ENCODE assay signal across 11 cellular contexts in genomic region chr17:71632328-71632727, GRCh38.
A peak's percentile ranks its signal among the peaks of the same experiment; 100 is the strongest.
DNase-seq lines count a peak whose midpoint lies in the region; ATAC-seq, FAIRE-seq and TF ChIP-seq lines count a peak whose summit lies in the region.
"Had no signal": no experiment of that assay in that cellular context is flagged by ENCODE, and none has a peak within 500 bp of the region (broad histone marks: within the 10 kb centered on the region; RNA-seq: fewer than 3 reads in every experiment).

No MANE protein-coding gene starts in this region.

- H4K20me1 ChIP-seq in PC-3 (ENCODE audit: low read length) = no peaks in the 10 kb centered on the region

- H3K4me2 ChIP-seq in PC-3 (ENCODE audit: low read length) = peak overlapping the region; percentile 65

- no peak overlapping the region for H3K4me3 ChIP-seq in ACC112 (ENCODE audit: low read depth, low read length)
- no peak overlapping the region for H3K4me3 ChIP-seq in PC-3 (ENCODE audit: low read length)
- H3K4me3 ChIP-seq: right lobe of liver had no signal

- no peaks in the 10 kb centered on the region for H3K9me3 ChIP-seq in PC-3 (ENCODE audit: low read length)
- H3K9me3 ChIP-seq: right lobe of liver had no signal

- H3K9ac ChIP-seq in PC-3 (ENCODE audit: low read length) = no peak overlapping the region

- H3K9me2 ChIP-seq in PC-3 (replicated peaks; ENCODE audit: low read length) = no peaks in the 10 kb centered on the region

- H3K4me1 ChIP-seq in ACC112 (ENCODE audit: control insufficient read depth, insufficient read depth, low read length, unreplicated experiment) (peaks cover 40% of the 10 kb centered on the region), PC-3 (ENCODE audit: insufficient read depth, low read length) (peaks cover 41% of the 10 kb centered on the region), foreskin keratinocyte (peaks cover 49% of the 10 kb centered on the region)
- H3K4me1 ChIP-seq: right lobe of liver had no signal

- H3K27me3 ChIP-seq in ACC112 (ENCODE audit: insufficient read depth, low read length) (no peaks in the 10 kb centered on the region), PC-3 (ENCODE audit: low read length) (no peaks in the 10 kb centered on the region), foreskin keratinocyte (no peaks in the 10 kb centered on the region)
- H3K27me3 ChIP-seq: right lobe of liver had no signal

- peak; percentile 59 for ATAC-seq in PC-3
- no peak for ATAC-seq in foreskin keratinocyte
- ATAC-seq in GM21786 (IDR thresholded peaks at IDR 0.05; ENCODE audit: unreplicated experiment) = no peak
- ATAC-seq: right lobe of liver had no signal

- no peak for FAIRE-seq in HTR-8/SVneo (lab: Jason Lieb, UNC)
- FAIRE-seq: GM19239 had no signal

- POLR2A ChIA-PET in PC-3 (lab: Charles Lee; ENCODE audit: unreplicated experiment) = no interaction called here

- H3K27ac ChIP-seq in ACC112 (ENCODE audit: low read depth, low read length) = peak overlapping the region; percentile 77
- peak overlapping the region; percentile 62 for H3K27ac ChIP-seq in PC-3 (ENCODE audit: low read length)
- peak overlapping the region; percentile 36 for H3K27ac ChIP-seq in foreskin keratinocyte
- H3K27ac ChIP-seq: right lobe of liver had no signal

- intact Hi-C loops in PC-3 (cut with micrococcal nuclease) = loop anchor here (2.0 to 10.0 kb wide), 5 partner anchors 60 to 518 kb away; no protein-coding TSS in a partner anchor

- peak; percentile 91 for DNase-seq in LoVo (ENCODE audit: low spot score)
- peak; percentile 94 for DNase-seq in PC-3
- DNase-seq in foreskin keratinocyte = peak; percentile 58 to 71
- no peak for DNase-seq in NAMALWA (ENCODE audit: low spot score)
- DNase-seq in activated T-cell treated with anti-CD3 and anti-CD28 coated beads for 4 hours = no peak
- DNase-seq in HTR-8/SVneo (ENCODE audit: insufficient read length, low spot score) = no peak
- DNase-seq: aorta, right lobe of liver had no signal

- H3F3A ChIP-seq in PC-3 (ENCODE audit: low read length, unreplicated experiment) = peaks cover 21% of the 10 kb centered on the region

- no TSS peak for BruUV-seq in PC-3 (replicated peaks; lab: Mats Ljungman, UMichigan)

- H3K79me2 ChIP-seq in ACC112 (ENCODE audit: control insufficient read depth, insufficient read depth, low read length, unreplicated experiment) = no peaks in the 10 kb centered on the region
- H3K79me2 ChIP-seq in PC-3 (ENCODE audit: low read length) = no peaks in the 10 kb centered on the region

- no peak overlapping the region for H2AFZ ChIP-seq in ACC112 (ENCODE audit: low read length, unreplicated experiment)
- no peak overlapping the region for H2AFZ ChIP-seq in PC-3 (ENCODE audit: low read length)

- no peak for TF ChIP-seq CTCF in PC-3 (conservative IDR thresholded peaks at IDR 0.05; ENCODE audit: low read depth, low read length)
- TF ChIP-seq CTCF in foreskin keratinocyte (conservative IDR thresholded peaks at IDR 0.05) = no peak

- CTCF ChIA-PET in PC-3 (lab: Charles Lee) = no interaction called here

- H3K36me3 ChIP-seq in ACC112 (ENCODE audit: insufficient read depth, low read length) = no peaks in the 10 kb centered on the region
- no peaks in the 10 kb centered on the region for H3K36me3 ChIP-seq in PC-3 (ENCODE audit: low read depth, low read length)
- H3K36me3 ChIP-seq: right lobe of liver had no signal

Comparison
In these comparisons a context has a peak if more than half of its experiments do, and no peak if none do; other contexts are left out.
1. DNase-seq: peak in LoVo (single experiment), PC-3 (single experiment) and foreskin keratinocyte (2 of 2); none in NAMALWA (single experiment), activated T-cell treated with anti-CD3 and anti-CD28 coated beads for 4 hours (single experiment) and HTR-8/SVneo (single experiment).
2. Peak in every context shown above with its lines, with median percentiles within 50 percentile points of each other: H3K27ac ChIP-seq.